ENCODE assay signal across 1 cellular context in the genomic region with DNA sequence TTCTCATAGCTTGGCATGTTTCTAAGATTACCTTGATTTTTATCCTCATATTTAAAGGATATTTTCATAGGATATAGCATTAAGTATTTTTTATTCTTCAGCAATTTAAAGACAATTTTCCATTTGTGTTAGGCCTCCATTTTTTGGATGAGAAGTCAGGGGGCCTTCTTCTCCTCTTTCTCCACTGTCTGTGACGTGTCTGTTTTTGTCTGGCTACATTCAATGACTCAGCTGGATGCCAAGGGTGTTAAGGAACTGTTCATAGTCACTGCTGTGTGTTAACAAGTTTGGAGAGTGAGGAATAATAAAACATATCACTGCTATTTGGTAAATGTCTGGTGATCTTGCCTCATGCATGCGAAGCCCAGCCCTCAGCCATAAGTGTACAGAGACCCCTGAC.
A peak's percentile ranks its signal among the peaks of the same experiment; 100 is the strongest.
TF ChIP-seq lines count a peak whose summit lies in the region.

No MANE protein-coding gene starts in this region.

TF ChIP-seq in K562, 482 proteins besides CTCF, POLR2A, EP300 and RAD21:
- TF ChIP-seq, protein P1, sequence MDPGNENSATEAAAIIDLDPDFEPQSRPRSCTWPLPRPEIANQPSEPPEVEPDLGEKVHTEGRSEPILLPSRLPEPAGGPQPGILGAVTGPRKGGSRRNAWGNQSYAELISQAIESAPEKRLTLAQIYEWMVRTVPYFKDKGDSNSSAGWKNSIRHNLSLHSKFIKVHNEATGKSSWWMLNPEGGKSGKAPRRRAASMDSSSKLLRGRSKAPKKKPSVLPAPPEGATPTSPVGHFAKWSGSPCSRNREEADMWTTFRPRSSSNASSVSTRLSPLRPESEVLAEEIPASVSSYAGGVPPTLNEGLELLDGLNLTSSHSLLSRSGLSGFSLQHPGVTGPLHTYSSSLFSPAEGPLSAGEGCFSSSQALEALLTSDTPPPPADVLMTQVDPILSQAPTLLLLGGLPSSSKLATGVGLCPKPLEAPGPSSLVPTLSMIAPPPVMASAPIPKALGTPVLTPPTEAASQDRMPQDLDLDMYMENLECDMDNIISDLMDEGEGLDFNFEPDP (CRISPR knock-in tag; IDR thresholded peaks at IDR 0.05), result no peak
- TF ChIP-seq, protein P2, sequence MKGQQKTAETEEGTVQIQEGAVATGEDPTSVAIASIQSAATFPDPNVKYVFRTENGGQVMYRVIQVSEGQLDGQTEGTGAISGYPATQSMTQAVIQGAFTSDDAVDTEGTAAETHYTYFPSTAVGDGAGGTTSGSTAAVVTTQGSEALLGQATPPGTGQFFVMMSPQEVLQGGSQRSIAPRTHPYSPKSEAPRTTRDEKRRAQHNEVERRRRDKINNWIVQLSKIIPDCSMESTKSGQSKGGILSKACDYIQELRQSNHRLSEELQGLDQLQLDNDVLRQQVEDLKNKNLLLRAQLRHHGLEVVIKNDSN (CRISPR knock-in tag; IDR thresholded peaks at IDR 0.05), result no peak
- TF ChIP-seq SMARCA5 (IDR thresholded peaks at IDR 0.05), result no peak
- peak; percentile 60 for TF ChIP-seq NFE2 (IDR thresholded peaks at IDR 0.05; ENCODE audit: low read depth)
- peak; percentile 55 for TF ChIP-seq CREM (IDR thresholded peaks at IDR 0.05; ENCODE audit: low read depth)
- TF ChIP-seq TRIM24 (IDR thresholded peaks at IDR 0.05), result peak; percentile 71 to 79; a peak in 3 of 4 replicates
- TF ChIP-seq CBX3 (IDR thresholded peaks at IDR 0.05; ENCODE audit: borderline replicate concordance in 1 of 2, low read length in 2 of 2), result no peak
- peak; percentile 69 for TF ChIP-seq ZNF316 (IDR thresholded peaks at IDR 0.05)
- no peak for TF ChIP-seq ZNF124 (CRISPR knock-in tag; IDR thresholded peaks at IDR 0.05)
- no peak for TF ChIP-seq ATF1 (CRISPR knock-in tag; IDR thresholded peaks at IDR 0.05)
- TF ChIP-seq ATF1 (tag; IDR thresholded peaks at IDR 0.05), result peak; percentile 35; the same call in 1 of the 2 replicates
- TF ChIP-seq MAFF (IDR thresholded peaks at IDR 0.05; ENCODE audit: low read length), result peak; percentile 35; the same call in 1 of the 2 replicates
- TF ChIP-seq PYGO2 (tag; IDR thresholded peaks at IDR 0.05), result no peak
- TF ChIP-seq C11orf30 (IDR thresholded peaks at IDR 0.05; ENCODE audit: low read depth), result peak; percentile 34; the same call in 1 of the 2 replicates
- no peak for TF ChIP-seq ZBED1 (IDR thresholded peaks at IDR 0.05)
- TF ChIP-seq, protein P3, sequence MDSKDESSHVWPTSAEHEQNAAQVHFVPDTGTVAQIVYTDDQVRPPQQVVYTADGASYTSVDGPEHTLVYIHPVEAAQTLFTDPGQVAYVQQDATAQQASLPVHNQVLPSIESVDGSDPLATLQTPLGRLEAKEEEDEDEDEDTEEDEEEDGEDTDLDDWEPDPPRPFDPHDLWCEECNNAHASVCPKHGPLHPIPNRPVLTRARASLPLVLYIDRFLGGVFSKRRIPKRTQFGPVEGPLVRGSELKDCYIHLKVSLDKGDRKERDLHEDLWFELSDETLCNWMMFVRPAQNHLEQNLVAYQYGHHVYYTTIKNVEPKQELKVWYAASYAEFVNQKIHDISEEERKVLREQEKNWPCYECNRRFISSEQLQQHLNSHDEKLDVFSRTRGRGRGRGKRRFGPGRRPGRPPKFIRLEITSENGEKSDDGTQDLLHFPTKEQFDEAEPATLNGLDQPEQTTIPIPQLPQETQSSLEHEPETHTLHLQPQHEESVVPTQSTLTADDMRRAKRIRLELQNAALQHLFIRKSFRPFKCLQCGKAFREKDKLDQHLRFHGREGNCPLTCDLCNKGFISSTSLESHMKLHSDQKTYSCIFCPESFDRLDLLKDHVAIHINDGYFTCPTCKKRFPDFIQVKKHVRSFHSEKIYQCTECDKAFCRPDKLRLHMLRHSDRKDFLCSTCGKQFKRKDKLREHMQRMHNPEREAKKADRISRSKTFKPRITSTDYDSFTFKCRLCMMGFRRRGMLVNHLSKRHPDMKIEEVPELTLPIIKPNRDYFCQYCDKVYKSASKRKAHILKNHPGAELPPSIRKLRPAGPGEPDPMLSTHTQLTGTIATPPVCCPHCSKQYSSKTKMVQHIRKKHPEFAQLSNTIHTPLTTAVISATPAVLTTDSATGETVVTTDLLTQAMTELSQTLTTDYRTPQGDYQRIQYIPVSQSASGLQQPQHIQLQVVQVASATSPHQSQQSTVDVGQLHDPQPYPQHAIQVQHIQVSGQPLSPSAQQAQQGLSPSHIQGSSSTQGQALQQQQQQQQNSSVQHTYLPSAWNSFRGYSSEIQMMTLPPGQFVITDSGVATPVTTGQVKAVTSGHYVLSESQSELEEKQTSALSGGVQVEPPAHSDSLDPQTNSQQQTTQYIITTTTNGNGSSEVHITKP (IDR thresholded peaks at IDR 0.05; ENCODE audit: partially characterized antibody), result no peak
- TF ChIP-seq CBX5 (IDR thresholded peaks at IDR 0.05; ENCODE audit: borderline replicate concordance, low read depth), result no peak
- TF ChIP-seq MAFG (tag; conservative IDR thresholded peaks at IDR 0.05), result 0 out of 2 replicates have a peak, but pooled peaks have one; percentile 15
